In genomic region chr19:48554385-48555091, GRCh38 we compare ENCODE assay signal across 15 cellular contexts. TPM values are rescaled to one million over a fixed set of nuclear protein-coding genes. Genes with fewer than 3 reads are reported as not detected.
DNase-seq lines count a peak whose midpoint lies in the region; ATAC-seq and TF ChIP-seq lines count a peak whose summit lies in the region.
"Had no signal": no experiment of that assay in that cellular context is flagged by ENCODE, and none has a peak within 500 bp of the region (broad histone marks: within the 10 kb centered on the region; RNA-seq: fewer than 3 reads in every experiment).

No MANE protein-coding gene starts in this region.

- no peak overlapping the region for H2BK12ac ChIP-seq in neuronal stem cell (ENCODE audit: low read length)

- ATAC-seq in HG03280 (IDR thresholded peaks at IDR 0.05; ENCODE audit: unreplicated experiment) (no peak), GM21528 (IDR thresholded peaks at IDR 0.05; ENCODE audit: low FRiP score, unreplicated experiment) (no peak)

- H3K27me3 ChIP-seq in esophagus squamous epithelium, result peaks cover 0 to 16% (median 0%) of the 10 kb centered on the region in 4 donors
- H3K27me3 ChIP-seq in neuronal stem cell (ENCODE audit: control insufficient read depth in 3 of 3, insufficient read depth in 3 of 3, low read depth in 1 of 3, low read length in 3 of 3), result peaks cover 0 to 24% (median 0%) of the 10 kb centered on the region in 3 experiments
- H3K27me3 ChIP-seq: ovary had no signal

- H3K9ac ChIP-seq in neuronal stem cell (ENCODE audit: low read depth, low read length, poor library complexity), result peak overlapping the region; percentile 31

- H3K27ac ChIP-seq in esophagus squamous epithelium, result peak overlapping the region; percentile 74 to 90 (median 88)
- peak overlapping the region; percentile 63 for H3K27ac ChIP-seq in neuronal stem cell (replicated peaks; ENCODE audit: low read length)
- H3K27ac ChIP-seq: ovary had no signal

- H3K4me3 ChIP-seq in NB4 (ENCODE audit: low read depth, low read length) (no peak overlapping the region), esophagus squamous epithelium (peak overlapping the region; percentile 52 to 61 (median 58)), neuronal stem cell (ENCODE audit: low read length in 2 of 2) (no peak overlapping the region)
- H3K4me3 ChIP-seq: ovary had no signal

- H3K18ac ChIP-seq in neuronal stem cell (ENCODE audit: low read length), result peak overlapping the region; percentile 53

- H3K4me1 ChIP-seq in esophagus squamous epithelium (peaks cover 5 to 79% (median 17%) of the 10 kb centered on the region in 3 donors), neuronal stem cell (ENCODE audit: control insufficient read depth in 2 of 2, insufficient read depth in 1 of 2, low read depth in 1 of 2, low read length in 2 of 2) (peaks cover 7 to 12% of the 10 kb centered on the region in 2 donors)

- H3K36me3 ChIP-seq in esophagus squamous epithelium (peaks cover 0 to 6% (median 0%) of the 10 kb centered on the region in 3 donors), neuronal stem cell (replicated peaks in 1 of 2; ENCODE audit: control insufficient read depth in 2 of 2, insufficient read depth in 2 of 2, low read length in 2 of 2) (no peaks in the 10 kb centered on the region)
- H3K36me3 ChIP-seq: ovary had no signal

- H3K4ac ChIP-seq in neuronal stem cell (ENCODE audit: low read length), result no peak overlapping the region

- H3K79me1 ChIP-seq in neuronal stem cell (ENCODE audit: low read depth, low read length), result no peaks in the 10 kb centered on the region

- H2BK5ac ChIP-seq in neuronal stem cell (ENCODE audit: low read length), result no peak overlapping the region

- intact Hi-C loops in esophagus squamous epithelium (cut with DNase I), result no loop called here

- no peak overlapping the region for H3K23ac ChIP-seq in neuronal stem cell (ENCODE audit: low read depth, low read length, poor library complexity)

- no peak overlapping the region for H4K8ac ChIP-seq in neuronal stem cell (ENCODE audit: low read depth, low read length)

- TF ChIP-seq CTCF in NB4 (IDR thresholded peaks at IDR 0.05; ENCODE audit: low read depth, low read length) (no peak), esophagus squamous epithelium (IDR thresholded peaks at IDR 0.05) (no peak)

- TF ChIP-seq POLR2A in NB4 (IDR thresholded peaks at IDR 0.05; ENCODE audit: extremely low read depth, insufficient read length), result no peak
- TF ChIP-seq POLR2A in esophagus squamous epithelium (IDR thresholded peaks at IDR 0.05), result no peak

- peak; percentile 88 for DNase-seq in ELF-1 (ENCODE audit: low read depth, low spot score)
- peak; percentile 78 for DNase-seq in NB4 (ENCODE audit: low read depth)
- no peak for DNase-seq in esophagus squamous epithelium (lab: John Stamatoyannopoulos, UW)
- peak; percentile 42 for DNase-seq in neuronal stem cell (ENCODE audit: low spot score)
- DNase-seq in NCI-H774 (lab: John Stamatoyannopoulos, UW), result no peak
- DNase-seq in foreskin melanocyte, result no peak
- DNase-seq: activated naive CD8-positive, alpha-beta T cell treated with anti-CD3 and anti-CD28 coated beads for 36 hours; CD4-positive, CD25-positive, alpha-beta regulatory T cell; NCI-H1694; ovary had no signal

- WGBS in esophagus squamous epithelium, 2 donors, result 72 to 76% methylated on average over 11 of the region's 16 CpGs
- WGBS in neuronal stem cell (ENCODE audit: extremely low coverage in 2 of 2, insufficient read length in 2 of 2, insufficient replicate concordance in 1 of 2), 2 donors, result no CpG with 5 or more reads among the region's 16 CpGs

- peak overlapping the region; percentile 69 for H2AFZ ChIP-seq in neuronal stem cell (ENCODE audit: low read length)

- no peak overlapping the region for H3K14ac ChIP-seq in neuronal stem cell (ENCODE audit: low read length)

- no peak overlapping the region for H4K91ac ChIP-seq in neuronal stem cell (ENCODE audit: low read depth, low read length, poor library complexity)

- no peak overlapping the region for H2BK15ac ChIP-seq in neuronal stem cell (ENCODE audit: low read length)

- H3K9me3 ChIP-seq in esophagus squamous epithelium, result no peaks in the 10 kb centered on the region
- H3K9me3 ChIP-seq in neuronal stem cell (replicated peaks in 1 of 2; ENCODE audit: control insufficient read depth in 2 of 2, insufficient read depth in 1 of 2, low read depth in 1 of 2, low read length in 2 of 2), result peaks cover 0 to 2% of the 10 kb centered on the region in 2 donors
- H3K9me3 ChIP-seq: ovary had no signal

- peak overlapping the region; percentile 19 for H2AK5ac ChIP-seq in neuronal stem cell (ENCODE audit: low read depth, low read length)

- H3K4me2 ChIP-seq in neuronal stem cell (ENCODE audit: insufficient read depth, low read length, poor library complexity, severe bottlenecking), result no peak overlapping the region

- H2BK120ac ChIP-seq in neuronal stem cell (ENCODE audit: low read depth, low read length), result peak overlapping the region; percentile 4

RNA-seq across cellular contexts. Expression of gene SULT2B1, which starts 2.6 kb away (rescaled TPM):
- total RNA-seq in esophagus squamous epithelium, result 100 to 1,000 TPM in 2 of 4 donors, 10 to 100 TPM in 2; 84.8 to 253 (median 150) TPM
- polyA plus RNA-seq in neuronal stem cell (2013, experiment 1 of 2), result 0.13 TPM
- 0.18 TPM for polyA plus RNA-seq in neuronal stem cell (2013, experiment 2 of 2)
- total RNA-seq: activated naive CD8-positive, alpha-beta T cell treated with anti-CD3 and anti-CD28 coated beads for 36 hours; CD4-positive, CD25-positive, alpha-beta regulatory T cell; dermis blood vessel endothelial cell; liver had no signal

RNA-seq across cellular contexts. Expression of gene LMTK3, which starts 42.9 kb away (rescaled TPM):
- 1 to 10 TPM; 2.1 to 7.8 (median 2.8) TPM for total RNA-seq in esophagus squamous epithelium
- polyA plus RNA-seq in neuronal stem cell (2013, experiment 1 of 2), result 7.9 TPM
- 7.5 TPM for polyA plus RNA-seq in neuronal stem cell (2013, experiment 2 of 2)
- total RNA-seq: dermis blood vessel endothelial cell had no signal
- polyA plus RNA-seq: CD4-positive, CD25-positive, alpha-beta regulatory T cell had no signal

RNA-seq across cellular contexts. Expression of gene SPACA4, which starts 52.0 kb away (rescaled TPM):
- 1 to 10 TPM in 3 of 4 donors, not detected in 1; 1.3 to 1.7 (median 1.4) TPM for total RNA-seq in esophagus squamous epithelium
- not detected for polyA plus RNA-seq in neuronal stem cell (2013, experiment 1 of 2)
- polyA plus RNA-seq in neuronal stem cell (2013, experiment 2 of 2), result not detected
- total RNA-seq: activated naive CD8-positive, alpha-beta T cell treated with anti-CD3 and anti-CD28 coated beads for 36 hours; CD4-positive, CD25-positive, alpha-beta regulatory T cell; dermis blood vessel endothelial cell; frontal cortex; liver; ovary had no signal
- polyA plus RNA-seq: liver, ovary had no signal

Comparison
In these comparisons a context has a peak if more than half of its experiments do, and no peak if none do; other contexts are left out.
1. DNase-seq: peak in ELF-1 (single experiment), NB4 (single experiment) and neuronal stem cell (single experiment); none in esophagus squamous epithelium (single experiment), NCI-H774 (single experiment) and foreskin melanocyte (single experiment).
2. H3K4me3 ChIP-seq: peak in esophagus squamous epithelium (4 of 4); none in NB4 (single experiment) and neuronal stem cell (0 of 2).